ENCODE assay signal across 1 cellular context in genomic region chr9:133417541-133418461, GRCh38.
A peak's percentile ranks its signal among the peaks of the same experiment; 100 is the strongest.
TF ChIP-seq lines count a peak whose summit lies in the region.

A gene with protein sequence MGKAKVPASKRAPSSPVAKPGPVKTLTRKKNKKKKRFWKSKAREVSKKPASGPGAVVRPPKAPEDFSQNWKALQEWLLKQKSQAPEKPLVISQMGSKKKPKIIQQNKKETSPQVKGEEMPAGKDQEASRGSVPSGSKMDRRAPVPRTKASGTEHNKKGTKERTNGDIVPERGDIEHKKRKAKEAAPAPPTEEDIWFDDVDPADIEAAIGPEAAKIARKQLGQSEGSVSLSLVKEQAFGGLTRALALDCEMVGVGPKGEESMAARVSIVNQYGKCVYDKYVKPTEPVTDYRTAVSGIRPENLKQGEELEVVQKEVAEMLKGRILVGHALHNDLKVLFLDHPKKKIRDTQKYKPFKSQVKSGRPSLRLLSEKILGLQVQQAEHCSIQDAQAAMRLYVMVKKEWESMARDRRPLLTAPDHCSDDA (minus strand): TSS chr9:133418010. CDS start chr9:133417844, 166 bp downstream.

TF ChIP-seq in HepG2, 621 proteins besides CTCF, POLR2A, EP300 and RAD21 (continued from another document):
- TF ChIP-seq ZBTB26 (CRISPR knock-in tag; IDR thresholded peaks at IDR 0.05; ENCODE audit: borderline replicate concordance): 0 out of 2 replicates have a peak, but pooled peaks have one; percentile 45
- TF ChIP-seq, protein P1, sequence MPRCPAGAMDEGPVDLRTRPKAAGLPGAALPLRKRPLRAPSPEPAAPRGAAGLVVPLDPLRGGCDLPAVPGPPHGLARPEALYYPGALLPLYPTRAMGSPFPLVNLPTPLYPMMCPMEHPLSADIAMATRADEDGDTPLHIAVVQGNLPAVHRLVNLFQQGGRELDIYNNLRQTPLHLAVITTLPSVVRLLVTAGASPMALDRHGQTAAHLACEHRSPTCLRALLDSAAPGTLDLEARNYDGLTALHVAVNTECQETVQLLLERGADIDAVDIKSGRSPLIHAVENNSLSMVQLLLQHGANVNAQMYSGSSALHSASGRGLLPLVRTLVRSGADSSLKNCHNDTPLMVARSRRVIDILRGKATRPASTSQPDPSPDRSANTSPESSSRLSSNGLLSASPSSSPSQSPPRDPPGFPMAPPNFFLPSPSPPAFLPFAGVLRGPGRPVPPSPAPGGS (CRISPR knock-in tag; IDR thresholded peaks at IDR 0.05): peak; percentile 82
- peak; percentile 96 for TF ChIP-seq ZNF816 (CRISPR knock-in tag; IDR thresholded peaks at IDR 0.05; ENCODE audit: borderline replicate concordance)
- TF ChIP-seq HES4 (CRISPR knock-in tag; IDR thresholded peaks at IDR 0.05; ENCODE audit: borderline replicate concordance): no peak
TF ChIP-seq in HepG2: peak in this region for 360.
